ENCODE assay signal across 10 cellular contexts in the genomic region with DNA sequence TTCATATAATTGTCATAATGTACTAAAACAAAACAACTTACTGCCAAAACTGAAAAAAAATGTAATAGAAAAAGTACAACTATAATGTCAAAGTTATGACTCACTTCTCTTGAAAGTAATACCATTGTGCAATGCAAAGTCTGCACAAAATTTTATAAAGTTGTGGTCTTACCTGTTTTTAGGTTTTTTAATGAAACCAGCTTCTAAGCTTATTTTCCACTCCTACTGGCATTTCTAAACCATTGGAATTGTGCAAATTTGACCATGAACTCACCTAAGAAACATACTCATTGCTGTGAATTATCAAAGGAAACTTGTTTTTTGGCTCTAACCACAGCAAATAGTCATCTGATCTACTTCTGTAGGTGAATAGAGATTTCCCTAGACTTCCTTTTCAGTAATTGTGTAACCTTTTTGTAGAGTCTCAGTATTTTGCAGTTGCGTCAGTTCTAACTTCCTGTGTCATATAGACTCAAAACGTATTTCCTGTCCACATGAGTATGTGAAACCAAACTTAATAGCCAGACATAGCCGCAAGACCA. TPM values are rescaled to one million over a fixed set of nuclear protein-coding genes. Genes with fewer than 3 reads are reported as not detected.
DNase-seq lines count a peak whose midpoint lies in the region; ATAC-seq lines count a peak whose summit lies in the region.
"Had no signal": no experiment of that assay in that cellular context is flagged by ENCODE, and none has a peak within 500 bp of the region (broad histone marks: within the 10 kb centered on the region; RNA-seq: fewer than 3 reads in every experiment).

No MANE protein-coding gene starts in this region.

- H3K27me3 ChIP-seq in neuronal stem cell (ENCODE audit: control insufficient read depth in 3 of 3, insufficient read depth in 3 of 3, low read depth in 1 of 3, low read length in 3 of 3): no peaks in the 10 kb centered on the region

- DNase-seq in activated CD4-positive, CD25-positive, alpha-beta regulatory T cell (lab: John Stamatoyannopoulos, UW): no peak
- DNase-seq in neuronal stem cell (ENCODE audit: low spot score): no peak
- no peak for DNase-seq in NCI-H345 treated with DMSO at 0.1 percent for 48 hours (lab: John Stamatoyannopoulos, UW; ENCODE audit: unreplicated experiment)
- DNase-seq in substantia nigra (lab: John Stamatoyannopoulos, UW): no peak
- DNase-seq: kidney; stimulated activated CD4-positive, alpha-beta T cell treated with anti-CD3 and anti-CD28 coated beads, Interleukin-2, amount 100 ng/mL, for 48 hours had no signal

- H2BK15ac ChIP-seq in neuronal stem cell (ENCODE audit: low read length): no peak overlapping the region

- no peaks in the 10 kb centered on the region for H3K27me3 Mint-ChIP-seq in T-helper 1 cell treated with Interleukin-12 subunit alpha and Interleukin-12 subunit beta and Interleukin-4 antibody, amounts not matched to agents 30 μg/mL and 1 μg/mL, for 36 hours (ENCODE audit: low read depth)

- no peak overlapping the region for H3K4me2 ChIP-seq in neuronal stem cell (ENCODE audit: insufficient read depth, low read length, poor library complexity, severe bottlenecking)

- H3K23ac ChIP-seq in neuronal stem cell (ENCODE audit: low read depth, low read length, poor library complexity): no peak overlapping the region

- H2BK12ac ChIP-seq in neuronal stem cell (ENCODE audit: low read length): no peak overlapping the region

- H3K9ac ChIP-seq in neuronal stem cell (ENCODE audit: low read depth, low read length, poor library complexity): no peak overlapping the region

- H3K9me3 Mint-ChIP-seq in T-helper 1 cell treated with Interleukin-12 subunit alpha and Interleukin-12 subunit beta and Interleukin-4 antibody, amounts not matched to agents 30 μg/mL and 1 μg/mL, for 36 hours: peaks cover 18% of the 10 kb centered on the region

- H3K4ac ChIP-seq in neuronal stem cell (ENCODE audit: low read length): no peak overlapping the region

- H3K4me3 Mint-ChIP-seq in T-helper 1 cell treated with Interleukin-12 subunit alpha and Interleukin-12 subunit beta and Interleukin-4 antibody, amounts not matched to agents 30 μg/mL and 1 μg/mL, for 36 hours: peak overlapping the region; percentile 36

- H2BK120ac ChIP-seq in neuronal stem cell (ENCODE audit: low read depth, low read length): no peak overlapping the region

- peak overlapping the region; percentile 51 for H2AFZ ChIP-seq in neuronal stem cell (ENCODE audit: low read length)

- H3K4me3 ChIP-seq in neuronal stem cell (ENCODE audit: low read length in 2 of 2): no peak overlapping the region

- H3K27ac ChIP-seq in neuronal stem cell (replicated peaks; ENCODE audit: low read length) (no peak overlapping the region), substantia nigra (ENCODE audit: low read depth, low read length, poor library complexity, severe bottlenecking) (no peak overlapping the region)

- H4K91ac ChIP-seq in neuronal stem cell (ENCODE audit: low read depth, low read length, poor library complexity): no peak overlapping the region

- H3K36me3 ChIP-seq in neuronal stem cell (replicated peaks in 1 of 2; ENCODE audit: control insufficient read depth in 2 of 2, insufficient read depth in 2 of 2, low read length in 2 of 2): no peaks in the 10 kb centered on the region

- H3K14ac ChIP-seq in neuronal stem cell (ENCODE audit: low read length): no peak overlapping the region

- no CpG with 5 or more reads among the region's 3 CpGs for WGBS in neuronal stem cell (ENCODE audit: extremely low coverage in 2 of 2, insufficient read length in 2 of 2, insufficient replicate concordance in 1 of 2), 2 donors

- H3K27ac Mint-ChIP-seq in T-helper 1 cell treated with Interleukin-12 subunit alpha and Interleukin-12 subunit beta and Interleukin-4 antibody, amounts not matched to agents 30 μg/mL and 1 μg/mL, for 36 hours: peak overlapping the region; percentile 84

- H3K9me3 ChIP-seq in neuronal stem cell (replicated peaks in 1 of 2; ENCODE audit: control insufficient read depth in 2 of 2, insufficient read depth in 1 of 2, low read depth in 1 of 2, low read length in 2 of 2): peaks cover 0 to 6% of the 10 kb centered on the region in 2 donors

- H3K36me3 Mint-ChIP-seq in T-helper 1 cell treated with Interleukin-12 subunit alpha and Interleukin-12 subunit beta and Interleukin-4 antibody, amounts not matched to agents 30 μg/mL and 1 μg/mL, for 36 hours (ENCODE audit: low read depth): peaks cover 4% of the 10 kb centered on the region

- no peak overlapping the region for H4K8ac ChIP-seq in neuronal stem cell (ENCODE audit: low read depth, low read length)

- H3K4me1 ChIP-seq in neuronal stem cell (ENCODE audit: control insufficient read depth in 2 of 2, insufficient read depth in 1 of 2, low read depth in 1 of 2, low read length in 2 of 2): no peaks in the 10 kb centered on the region

- no peak overlapping the region for H2AK5ac ChIP-seq in neuronal stem cell (ENCODE audit: low read depth, low read length)

- ATAC-seq in activated CD4-positive, CD25-positive, alpha-beta regulatory T cell treated with anti-CD3 and anti-CD28 coated beads, Interleukin-2, amount 50 U/mL, for 24 hours: peak; percentile 62 to 72
- ATAC-seq in HG03175 (IDR thresholded peaks at IDR 0.05; ENCODE audit: unreplicated experiment) (peak; percentile 84), GM19328 (IDR thresholded peaks at IDR 0.05; ENCODE audit: unreplicated experiment) (no peak)

- no peaks in the 10 kb centered on the region for H3K79me1 ChIP-seq in neuronal stem cell (ENCODE audit: low read depth, low read length)

- H3K4me1 Mint-ChIP-seq in T-helper 1 cell treated with Interleukin-12 subunit alpha and Interleukin-12 subunit beta and Interleukin-4 antibody, amounts not matched to agents 30 μg/mL and 1 μg/mL, for 36 hours (ENCODE audit: low read depth): peaks cover 9% of the 10 kb centered on the region

- H2BK5ac ChIP-seq in neuronal stem cell (ENCODE audit: low read length): no peak overlapping the region

- H3K18ac ChIP-seq in neuronal stem cell (ENCODE audit: low read length): no peak overlapping the region

RNA-seq across cellular contexts. Expression of a gene that starts 31.9 kb away (rescaled TPM):
- polyA plus RNA-seq in neuronal stem cell (2013, experiment 1 of 2): 0.96 TPM
- polyA plus RNA-seq in neuronal stem cell (2013, experiment 2 of 2): 1.1 TPM
